ENCODE assay signal across 14 cellular contexts in genomic region chr7:155233703-155234492, GRCh38.
DNase-seq lines count a peak whose midpoint lies in the region; ATAC-seq, FAIRE-seq and TF ChIP-seq lines count a peak whose summit lies in the region.
"Had no signal": no experiment of that assay in that cellular context is flagged by ENCODE, and none has a peak within 500 bp of the region (broad histone marks: within the 10 kb centered on the region; RNA-seq: fewer than 3 reads in every experiment).

No MANE protein-coding gene starts in this region.

- no peak for TF ChIP-seq CTCF in astrocyte (IDR thresholded peaks at IDR 0.05; ENCODE audit: insufficient read depth, low read depth, low read length)
- no peak for TF ChIP-seq CTCF in lower lobe of right lung (IDR thresholded peaks at IDR 0.05)
- no peak for TF ChIP-seq CTCF in type B pancreatic cell (conservative IDR thresholded peaks at IDR 0.05)

- H3K4me3 ChIP-seq in astrocyte (ENCODE audit: insufficient read depth, low read depth, low read length): no peak overlapping the region
- no peak overlapping the region for H3K4me3 ChIP-seq in lower lobe of right lung
- H3K4me3 ChIP-seq: adrenal gland, dorsolateral prefrontal cortex, lung, tibial nerve had no signal

- peak overlapping the region; percentile 26 for H3K9ac ChIP-seq in astrocyte (ENCODE audit: low read length)

- H3K4me1 ChIP-seq in astrocyte (ENCODE audit: insufficient read depth, low read length) (peaks cover 21% of the 10 kb centered on the region), lower lobe of right lung (no peaks in the 10 kb centered on the region)
- H3K4me1 ChIP-seq: adrenal gland had no signal

- H3K4me2 ChIP-seq in astrocyte (ENCODE audit: low read length): peak overlapping the region; percentile 37

- H4K20me1 ChIP-seq in astrocyte (ENCODE audit: insufficient read depth, low read length): no peaks in the 10 kb centered on the region

- ATAC-seq in activated CD8-positive, alpha-beta memory T cell treated with anti-CD3 and anti-CD28 coated beads, Interleukin-2, amount 10 ng/mL, durations not matched to agents 7 days and 5 days: no peak
- ATAC-seq in lower lobe of right lung (no peak), HG03432 (IDR thresholded peaks at IDR 0.05; ENCODE audit: unreplicated experiment) (no peak), HG02870 (IDR thresholded peaks at IDR 0.05; ENCODE audit: unreplicated experiment) (no peak)

- no peaks in the 10 kb centered on the region for H3K36me3 Mint-ChIP-seq in activated CD8-positive, alpha-beta memory T cell treated with anti-CD3 and anti-CD28 coated beads, Interleukin-2, amount 10 ng/mL, durations not matched to agents 7 days and 5 days
- peaks cover 8% of the 10 kb centered on the region for H3K36me3 Mint-ChIP-seq in astrocyte (ENCODE audit: low read depth, unreplicated experiment)
- H3K36me3 Mint-ChIP-seq in type B pancreatic cell: no peaks in the 10 kb centered on the region

- CTCF ChIA-PET in activated CD8-positive, alpha-beta memory T cell treated with anti-CD3 and anti-CD28 coated beads, Interleukin-2, amount 10 ng/mL, durations not matched to agents 7 days and 5 days (lab: Charles Lee): interaction anchor here (1.2 to 1.5 kb wide), 2 partner anchors 66 to 111 kb away, joined by 3 to 7 read pairs; no protein-coding TSS in a partner anchor

- H3K27ac Mint-ChIP-seq in activated CD8-positive, alpha-beta memory T cell treated with anti-CD3 and anti-CD28 coated beads, Interleukin-2, amount 10 ng/mL, durations not matched to agents 7 days and 5 days: no peak overlapping the region
- H3K27ac Mint-ChIP-seq in astrocyte (ENCODE audit: unreplicated experiment): no peak overlapping the region
- H3K27ac Mint-ChIP-seq in type B pancreatic cell: peak overlapping the region; percentile 7

- peaks cover 13% of the 10 kb centered on the region for H3K27me3 Mint-ChIP-seq in activated CD8-positive, alpha-beta memory T cell treated with anti-CD3 and anti-CD28 coated beads, Interleukin-2, amount 10 ng/mL, durations not matched to agents 7 days and 5 days
- H3K27me3 Mint-ChIP-seq in astrocyte (ENCODE audit: low read depth, unreplicated experiment): peaks cover 18% of the 10 kb centered on the region
- H3K27me3 Mint-ChIP-seq in type B pancreatic cell: peaks cover 3% of the 10 kb centered on the region

- no peaks in the 10 kb centered on the region for H3K27me3 ChIP-seq in astrocyte (ENCODE audit: insufficient read depth, low read length)
- H3K27me3 ChIP-seq in lower lobe of right lung (ENCODE audit: low read depth): no peaks in the 10 kb centered on the region
- H3K27me3 ChIP-seq: adrenal gland, tibial nerve had no signal

- no peak overlapping the region for H3K27ac ChIP-seq in astrocyte (ENCODE audit: low read depth, low read length)
- H3K27ac ChIP-seq in lower lobe of right lung: no peak overlapping the region
- H3K27ac ChIP-seq: adrenal gland, dorsolateral prefrontal cortex, tibial nerve had no signal

- H3K9me3 ChIP-seq in astrocyte (ENCODE audit: insufficient read depth, low read depth, low read length) (no peaks in the 10 kb centered on the region), lower lobe of right lung (no peaks in the 10 kb centered on the region)
- H3K9me3 ChIP-seq: adrenal gland, tibial nerve had no signal

- peaks cover 3% of the 10 kb centered on the region for H3K4me1 Mint-ChIP-seq in activated CD8-positive, alpha-beta memory T cell treated with anti-CD3 and anti-CD28 coated beads, Interleukin-2, amount 10 ng/mL, durations not matched to agents 7 days and 5 days
- peaks cover 17% of the 10 kb centered on the region for H3K4me1 Mint-ChIP-seq in astrocyte (ENCODE audit: low read depth, unreplicated experiment)
- H3K4me1 Mint-ChIP-seq in type B pancreatic cell (ENCODE audit: unreplicated experiment): peaks cover 44% of the 10 kb centered on the region

- DNase-seq in activated CD8-positive, alpha-beta memory T cell treated with anti-CD3 and anti-CD28 coated beads, Interleukin-2, amount 10 ng/mL, durations not matched to agents 7 days and 5 days: peak; percentile 51
- no peak for DNase-seq in activated CD8-positive, alpha-beta memory T cell treated with anti-CD3 and anti-CD28 coated beads, Interleukin-2, amount 50 U/mL, for 4 hours
- DNase-seq in astrocyte (ENCODE audit: low read depth) (no peak), lower lobe of right lung (peak; percentile 26), type B pancreatic cell (ENCODE audit: extremely low spot score, unreplicated experiment) (no peak), NOMO-1 treated with dmso at 0.1 percent for 144 hours (lab: John Stamatoyannopoulos, UW; ENCODE audit: unreplicated experiment) (no peak)
- DNase-seq: GF-D8, NCI-H1930 had no signal

- no peaks in the 10 kb centered on the region for H3K36me3 ChIP-seq in astrocyte (ENCODE audit: insufficient read depth, low read length)
- no peaks in the 10 kb centered on the region for H3K36me3 ChIP-seq in lower lobe of right lung
- H3K36me3 ChIP-seq: adrenal gland, tibial nerve had no signal

- no peaks in the 10 kb centered on the region for H3K9me3 Mint-ChIP-seq in activated CD8-positive, alpha-beta memory T cell treated with anti-CD3 and anti-CD28 coated beads, Interleukin-2, amount 10 ng/mL, durations not matched to agents 7 days and 5 days (ENCODE audit: low read depth)
- peaks cover 10% of the 10 kb centered on the region for H3K9me3 Mint-ChIP-seq in astrocyte (ENCODE audit: unreplicated experiment)
- H3K9me3 Mint-ChIP-seq in type B pancreatic cell: no peaks in the 10 kb centered on the region

- no peak for FAIRE-seq in astrocyte (lab: Jason Lieb, UNC)

- no peak overlapping the region for H3K4me3 Mint-ChIP-seq in activated CD8-positive, alpha-beta memory T cell treated with anti-CD3 and anti-CD28 coated beads, Interleukin-2, amount 10 ng/mL, durations not matched to agents 7 days and 5 days
- no peak overlapping the region for H3K4me3 Mint-ChIP-seq in astrocyte (ENCODE audit: unreplicated experiment)
- no peak overlapping the region for H3K4me3 Mint-ChIP-seq in type B pancreatic cell

- intact Hi-C loops in lower lobe of right lung (cut with DNase I): no loop called here

- peak overlapping the region; percentile 46 for H2AFZ ChIP-seq in astrocyte (ENCODE audit: low read depth, low read length)

- H3K79me2 ChIP-seq in astrocyte (ENCODE audit: insufficient read depth, low read length): no peaks in the 10 kb centered on the region

Comparison
In these comparisons a context has a peak if more than half of its experiments do, and no peak if none do; other contexts are left out.
1. DNase-seq: peak in activated CD8-positive, alpha-beta memory T cell treated with anti-CD3 and anti-CD28 coated beads, Interleukin-2, amount 10 ng/mL, durations not matched to agents 7 days and 5 days (single experiment) and lower lobe of right lung (single experiment); none in activated CD8-positive, alpha-beta memory T cell treated with anti-CD3 and anti-CD28 coated beads, Interleukin-2, amount 50 U/mL, for 4 hours (single experiment), astrocyte (single experiment), type B pancreatic cell (single experiment) and NOMO-1 treated with dmso at 0.1 percent for 144 hours (single experiment).